Comparison of ENCODE assay signal across 8 cellular contexts in the genomic region with DNA sequence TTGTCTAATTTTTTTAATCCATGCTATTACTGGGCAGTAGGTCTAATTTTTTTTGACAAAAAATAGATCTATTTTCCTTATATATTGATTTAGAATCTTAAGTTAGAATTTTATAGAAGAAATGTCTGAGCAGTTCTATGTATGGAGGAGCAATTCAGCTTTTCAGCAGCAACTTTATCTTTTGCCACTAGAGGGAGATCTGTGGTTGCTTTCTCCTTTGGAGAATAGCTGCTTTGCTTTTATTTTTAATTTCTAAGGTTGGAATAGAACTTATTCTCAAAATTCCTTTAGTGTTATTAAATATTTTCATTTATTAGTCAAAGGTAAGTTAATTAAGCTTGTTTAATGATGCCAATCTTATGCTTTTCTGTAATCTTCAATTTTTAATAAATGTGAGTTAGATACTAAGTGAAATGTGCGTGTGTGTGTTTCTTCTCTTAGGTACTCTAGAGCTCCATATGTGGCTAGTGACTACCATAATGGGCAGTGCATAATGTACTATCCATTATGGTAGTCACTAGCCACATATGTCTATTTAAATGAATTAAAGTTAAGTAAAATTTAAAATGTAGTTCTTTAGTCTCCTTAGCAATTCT. TPM values are rescaled to one million over a fixed set of nuclear protein-coding genes. Genes with fewer than 3 reads are reported as not detected.
DNase-seq lines count a peak whose midpoint lies in the region; ATAC-seq and TF ChIP-seq lines count a peak whose summit lies in the region.

No MANE protein-coding gene starts in this region.

- no peaks in the 10 kb centered on the region for H3K27me3 Mint-ChIP-seq in naive thymus-derived CD4-positive, alpha-beta T cell

- DNase-seq in heart right ventricle (no peak), left ventricle myocardium superior (no peak), NCI-H82 treated with DMSO at 0.1 percent for 48 hours (lab: John Stamatoyannopoulos, UW; ENCODE audit: unreplicated experiment) (peak; percentile 0), dermis microvascular lymphatic vessel endothelial cell (ENCODE audit: low read depth in 2 of 2) (peak; percentile 22 to 33), NCI-H524 treated with DMSO at 0.1 percent for 48 hours (lab: John Stamatoyannopoulos, UW) (no peak)
- DNase-seq in naive thymus-derived CD4-positive, alpha-beta T cell = peak in 5 of 9 donors; percentile 6 to 34 (median 22)
- no peak for DNase-seq in effector memory CD4-positive, alpha-beta T cell

- no peak overlapping the region for H3K4me3 Mint-ChIP-seq in naive thymus-derived CD4-positive, alpha-beta T cell

- no peaks in the 10 kb centered on the region for H3K9me3 Mint-ChIP-seq in naive thymus-derived CD4-positive, alpha-beta T cell

- WGBS in heart right ventricle, 2 donors = 92 to 98% methylated on average over 1 of the region's 1 CpG

- peaks cover 0 to 5% (median 0%) of the 10 kb centered on the region in 9 donors for H3K4me1 ChIP-seq in heart right ventricle
- no peaks in the 10 kb centered on the region for H3K4me1 ChIP-seq in HEK293 (ENCODE audit: control insufficient read depth, insufficient read depth, low read length)
- H3K4me1 ChIP-seq in naive thymus-derived CD4-positive, alpha-beta T cell (ENCODE audit: control insufficient read depth in 2 of 2, insufficient read depth in 2 of 2, low read length in 2 of 2) = no peaks in the 10 kb centered on the region
- no peaks in the 10 kb centered on the region for H3K4me1 ChIP-seq in effector memory CD4-positive, alpha-beta T cell (ENCODE audit: control insufficient read depth, insufficient read depth, low read length, poor library complexity, severe bottlenecking)

- ATAC-seq in heart right ventricle (no peak), left ventricle myocardium superior (no peak)
- ATAC-seq in naive thymus-derived CD4-positive, alpha-beta T cell = peak; percentile 61

- H3K4me1 Mint-ChIP-seq in naive thymus-derived CD4-positive, alpha-beta T cell = peaks cover 0 to 5% (median 0%) of the 10 kb centered on the region in 7 donors

- no peak overlapping the region for H3K27ac Mint-ChIP-seq in naive thymus-derived CD4-positive, alpha-beta T cell

- H3K4me3 ChIP-seq in heart right ventricle = no peak overlapping the region
- H3K4me3 ChIP-seq in HEK293 (ENCODE audit: low read depth, low read length) = no peak overlapping the region
- no peak overlapping the region for H3K4me3 ChIP-seq in naive thymus-derived CD4-positive, alpha-beta T cell (ENCODE audit: low read length)
- H3K4me3 ChIP-seq in effector memory CD4-positive, alpha-beta T cell (ENCODE audit: insufficient read depth, low read depth, low read length, poor library complexity, severe bottlenecking) = no peak overlapping the region

- CTCF ChIA-PET in HEK293 (lab: Yijun Ruan, JAX) = interaction anchor here (0.6 to 6.9 kb wide), 38 partner anchors 9 to 995 kb away, joined by 3 to 113 read pairs (median 4); no protein-coding TSS in a partner anchor
- CTCF ChIA-PET in naive thymus-derived CD4-positive, alpha-beta T cell (lab: Charles Lee) = interaction anchor here (0.6 kb wide), 1 partner anchor 485 kb away, joined by 5 read pairs; a partner anchor contains a TSS

- peaks cover 0 to 3% (median 0%) of the 10 kb centered on the region in 5 donors for H3K36me3 Mint-ChIP-seq in naive thymus-derived CD4-positive, alpha-beta T cell

- H3K36me3 ChIP-seq in heart right ventricle (peaks cover 0 to 52% (median 0%) of the 10 kb centered on the region in 9 donors), HEK293 (ENCODE audit: control insufficient read depth in 2 of 2, insufficient read depth in 1 of 2, low read length in 2 of 2) (peaks cover 6 to 47% of the 10 kb centered on the region in 2 experiments)
- H3K36me3 ChIP-seq in naive thymus-derived CD4-positive, alpha-beta T cell (ENCODE audit: control insufficient read depth in 2 of 3, insufficient read depth in 3 of 3, low read length in 3 of 3) = no peaks in the 10 kb centered on the region
- no peaks in the 10 kb centered on the region for H3K36me3 ChIP-seq in effector memory CD4-positive, alpha-beta T cell (ENCODE audit: control insufficient read depth, insufficient read depth, low read length)

- POLR2A ChIA-PET in HEK293 (lab: Yijun Ruan, JAX) = no interaction called here
- POLR2A ChIA-PET in naive thymus-derived CD4-positive, alpha-beta T cell (lab: Charles Lee) = interaction anchor here (0.6 kb wide), 1 partner anchor 16 kb away, joined by 3 read pairs; no protein-coding TSS in a partner anchor

- intact Hi-C loops in heart right ventricle (cut with DNase I) = loop anchor here in 7 of 10 donors (2.0 to 10.0 kb wide), 5 partner anchors 75 to 149 kb away; no protein-coding TSS in a partner anchor
- intact Hi-C loops in left ventricle myocardium superior (cut with micrococcal nuclease) = loop anchor here (2.0 kb wide), 1 partner anchor 75 kb away; no protein-coding TSS in a partner anchor
- intact Hi-C loops in naive thymus-derived CD4-positive, alpha-beta T cell (cut with micrococcal nuclease) = loop anchor here (1.0 to 5.0 kb wide), 3 partner anchors 75 to 147 kb away; no protein-coding TSS in a partner anchor

- no peak overlapping the region for H3K27ac ChIP-seq in heart right ventricle
- no peak overlapping the region for H3K27ac ChIP-seq in HEK293 (ENCODE audit: extremely low read depth, low read depth, low read length)
- H3K27ac ChIP-seq in naive thymus-derived CD4-positive, alpha-beta T cell (ENCODE audit: low read depth, low read length) = no peak overlapping the region
- no peak overlapping the region for H3K27ac ChIP-seq in effector memory CD4-positive, alpha-beta T cell (ENCODE audit: insufficient read depth, low read length, poor library complexity, severe bottlenecking)

- H3K9me3 ChIP-seq in heart right ventricle = no peaks in the 10 kb centered on the region
- H3K9me3 ChIP-seq in HEK293 (ENCODE audit: control insufficient read depth, insufficient read depth, low read depth, low read length) = no peaks in the 10 kb centered on the region
- H3K9me3 ChIP-seq in naive thymus-derived CD4-positive, alpha-beta T cell (ENCODE audit: control insufficient read depth in 2 of 3, low read length in 3 of 3) = no peaks in the 10 kb centered on the region
- H3K9me3 ChIP-seq in effector memory CD4-positive, alpha-beta T cell (ENCODE audit: control insufficient read depth, low read length) = no peaks in the 10 kb centered on the region

- H3K27me3 ChIP-seq in heart right ventricle = peaks cover 0 to 39% (median 0%) of the 10 kb centered on the region in 7 donors
- H3K27me3 ChIP-seq in naive thymus-derived CD4-positive, alpha-beta T cell (ENCODE audit: control insufficient read depth in 2 of 2, insufficient read depth in 2 of 2, low read length in 2 of 2) = no peaks in the 10 kb centered on the region
- H3K27me3 ChIP-seq in effector memory CD4-positive, alpha-beta T cell (replicated peaks; ENCODE audit: control insufficient read depth, insufficient read depth, low read length, poor library complexity, severe bottlenecking) = no peaks in the 10 kb centered on the region

- TF ChIP-seq CTCF in heart right ventricle (IDR thresholded peaks at IDR 0.05) (peak; percentile 37 to 84 (median 68)), HEK293 (tag by site-specific recombination; IDR thresholded peaks at IDR 0.05) (no peak)

TF ChIP-seq in HEK293, 187 proteins besides CTCF, POLR2A, EP300 and RAD21 (continues in another document):
- TF ChIP-seq KLF8 (tag by site-specific recombination; IDR thresholded peaks at IDR 0.05) = no peak
- no peak for TF ChIP-seq ZXDB (tag by site-specific recombination; IDR thresholded peaks at IDR 0.05)
- TF ChIP-seq ZNF654 (tag by site-specific recombination; IDR thresholded peaks at IDR 0.05; ENCODE audit: low read depth) = peak; percentile 60
- TF ChIP-seq, protein P1, sequence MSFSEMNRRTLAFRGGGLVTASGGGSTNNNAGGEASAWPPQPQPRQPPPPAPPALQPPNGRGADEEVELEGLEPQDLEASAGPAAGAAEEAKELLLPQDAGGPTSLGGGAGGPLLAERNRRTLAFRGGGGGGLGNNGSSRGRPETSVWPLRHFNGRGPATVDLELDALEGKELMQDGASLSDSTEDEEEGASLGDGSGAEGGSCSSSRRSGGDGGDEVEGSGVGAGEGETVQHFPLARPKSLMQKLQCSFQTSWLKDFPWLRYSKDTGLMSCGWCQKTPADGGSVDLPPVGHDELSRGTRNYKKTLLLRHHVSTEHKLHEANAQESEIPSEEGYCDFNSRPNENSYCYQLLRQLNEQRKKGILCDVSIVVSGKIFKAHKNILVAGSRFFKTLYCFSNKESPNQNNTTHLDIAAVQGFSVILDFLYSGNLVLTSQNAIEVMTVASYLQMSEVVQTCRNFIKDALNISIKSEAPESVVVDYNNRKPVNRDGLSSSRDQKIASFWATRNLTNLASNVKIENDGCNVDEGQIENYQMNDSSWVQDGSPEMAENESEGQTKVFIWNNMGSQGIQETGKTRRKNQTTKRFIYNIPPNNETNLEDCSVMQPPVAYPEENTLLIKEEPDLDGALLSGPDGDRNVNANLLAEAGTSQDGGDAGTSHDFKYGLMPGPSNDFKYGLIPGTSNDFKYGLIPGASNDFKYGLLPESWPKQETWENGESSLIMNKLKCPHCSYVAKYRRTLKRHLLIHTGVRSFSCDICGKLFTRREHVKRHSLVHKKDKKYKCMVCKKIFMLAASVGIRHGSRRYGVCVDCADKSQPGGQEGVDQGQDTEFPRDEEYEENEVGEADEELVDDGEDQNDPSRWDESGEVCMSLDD (tag by site-specific recombination; IDR thresholded peaks at IDR 0.05) = no peak

RNA-seq across cellular contexts. Expression of a gene that starts 29.3 kb away (rescaled TPM):
- total RNA-seq in heart right ventricle (10 to 100 TPM; 10.5 to 12.8 (median 11.1) TPM), left ventricle myocardium superior (12.5 TPM), dermis microvascular lymphatic vessel endothelial cell (22.6 and 23.5 TPM in 2 replicates)
- polyA plus RNA-seq in heart right ventricle = 1 to 10 TPM; 4.2 to 8.5 TPM
- 10 to 100 TPM; 12.6 to 20.4 (median 13.4) TPM for total RNA-seq in naive thymus-derived CD4-positive, alpha-beta T cell
- polyA plus RNA-seq in naive thymus-derived CD4-positive, alpha-beta T cell = 1 to 10 TPM; 8.2 to 9.4 TPM

RNA-seq across cellular contexts. Expression of a gene that starts 38.8 kb away (rescaled TPM):
- total RNA-seq in heart right ventricle (10 to 100 TPM; 10.8 to 15.6 (median 11.6) TPM), left ventricle myocardium superior (11.2 TPM), dermis microvascular lymphatic vessel endothelial cell (7.6 and 8.5 TPM in 2 replicates)
- polyA plus RNA-seq in heart right ventricle = 1 to 10 TPM; 4.2 to 5.6 TPM
- 10 to 100 TPM in 4 of 5 experiments, 1 to 10 TPM in 1; 7.2 to 18.9 (median 10.4) TPM for total RNA-seq in naive thymus-derived CD4-positive, alpha-beta T cell
- 1 to 10 TPM; 5.6 to 7.0 TPM for polyA plus RNA-seq in naive thymus-derived CD4-positive, alpha-beta T cell

RNA-seq across cellular contexts. Expression of a gene that starts 59.1 kb away (rescaled TPM):
- total RNA-seq in heart right ventricle (not detected), left ventricle myocardium superior (not detected), dermis microvascular lymphatic vessel endothelial cell (under 0.01 and 0.13 TPM in 2 replicates)
- not detected for polyA plus RNA-seq in heart right ventricle
- total RNA-seq in naive thymus-derived CD4-positive, alpha-beta T cell = not detected
- not detected for polyA plus RNA-seq in naive thymus-derived CD4-positive, alpha-beta T cell

Comparison
In these comparisons a context has a peak if more than half of its experiments do, and no peak if none do; other contexts are left out.
1. DNase-seq: peak in NCI-H82 treated with DMSO at 0.1 percent for 48 hours (single experiment), dermis microvascular lymphatic vessel endothelial cell (2 of 2) and naive thymus-derived CD4-positive, alpha-beta T cell (5 of 9); none in heart right ventricle (0 of 2), left ventricle myocardium superior (single experiment), effector memory CD4-positive, alpha-beta T cell (0 of 3) and NCI-H524 treated with DMSO at 0.1 percent for 48 hours (single experiment).